26 cellular contexts compared by ENCODE assay signal in the genomic region with DNA sequence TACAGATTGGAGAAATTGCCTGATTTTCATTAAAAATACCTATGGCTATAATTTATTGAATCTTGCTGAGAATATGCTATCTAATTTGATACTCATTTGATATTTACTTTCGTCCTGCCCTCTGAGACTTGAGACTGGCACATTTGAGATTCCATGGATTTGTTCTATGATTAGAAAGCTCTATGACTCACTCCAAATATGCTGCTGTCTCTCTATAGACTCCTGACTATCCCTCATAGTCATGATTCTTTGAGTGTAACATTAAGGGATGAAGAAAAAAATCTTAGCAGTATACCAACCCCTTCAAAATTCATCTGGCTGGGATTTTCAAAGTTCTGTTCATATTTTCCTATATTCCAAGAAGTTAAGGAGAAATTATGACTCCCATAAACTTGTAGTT.
DNase-seq lines count a peak whose midpoint lies in the region; ATAC-seq and TF ChIP-seq lines count a peak whose summit lies in the region.
"Had no signal": no experiment of that assay in that cellular context is flagged by ENCODE, and none has a peak within 500 bp of the region (broad histone marks: within the 10 kb centered on the region; RNA-seq: fewer than 3 reads in every experiment).

No MANE protein-coding gene starts in this region.

- H3K9me3 Mint-ChIP-seq in MCF 10A (ENCODE audit: unreplicated experiment) = no peaks in the 10 kb centered on the region
- H3K9me3 Mint-ChIP-seq: brain had no signal

- no peaks in the 10 kb centered on the region for H3K79me2 ChIP-seq in smooth muscle cell (ENCODE audit: low read depth)

- H3K4me3 Mint-ChIP-seq in MCF 10A (ENCODE audit: unreplicated experiment) = no peak overlapping the region
- H3K4me3 Mint-ChIP-seq: activated T-cell treated with anti-CD3 and anti-CD28 coated beads, Interleukin-2, amount 50 U/mL, for 4 hours; brain; dendritic cell treated with granulocyte-macrophage colony-stimulating factor and Interleukin-4, amounts not matched to agents 40 ng/mL and 50 ng/mL, for 4 days; natural killer cell; stimulated activated memory B cell treated with anti-CD40 and anti-IgM and Interleukin-4, amounts not matched to agents 10 μg/mL and 1 μg/mL and 100 μg/mL, for 72 hours had no signal

- no peaks in the 10 kb centered on the region for H3F3A ChIP-seq in smooth muscle cell (ENCODE audit: low read depth)

- H3K9ac ChIP-seq in smooth muscle cell (ENCODE audit: low read depth) = no peak overlapping the region

- H4K20me1 ChIP-seq in smooth muscle cell (ENCODE audit: low read depth) = no peaks in the 10 kb centered on the region

- no peaks in the 10 kb centered on the region for H3K27me3 ChIP-seq in breast epithelium
- H3K27me3 ChIP-seq in foreskin keratinocyte = no peaks in the 10 kb centered on the region
- no peaks in the 10 kb centered on the region for H3K27me3 ChIP-seq in smooth muscle cell (ENCODE audit: low read depth)
- no peaks in the 10 kb centered on the region for H3K27me3 ChIP-seq in prostate gland (replicated peaks; ENCODE audit: insufficient read depth)
- H3K27me3 ChIP-seq: ovary, right lobe of liver, testis, vagina had no signal

- H3K4me1 ChIP-seq in breast epithelium = no peaks in the 10 kb centered on the region
- H3K4me1 ChIP-seq in foreskin keratinocyte = no peaks in the 10 kb centered on the region
- H3K4me1 ChIP-seq in smooth muscle cell (ENCODE audit: low read depth) = no peaks in the 10 kb centered on the region
- H3K4me1 ChIP-seq in prostate gland (replicated peaks) = no peaks in the 10 kb centered on the region
- H3K4me1 ChIP-seq: right lobe of liver, testis, vagina had no signal

- no peak overlapping the region for H3K4me3 ChIP-seq in breast epithelium
- no peak overlapping the region for H3K4me3 ChIP-seq in smooth muscle cell
- H3K4me3 ChIP-seq in prostate gland = no peak overlapping the region
- H3K4me3 ChIP-seq: ovary, right lobe of liver, testis, vagina had no signal

- no peak for TF ChIP-seq POLR2A in breast epithelium (IDR thresholded peaks at IDR 0.05)
- TF ChIP-seq POLR2A in prostate gland (IDR thresholded peaks at IDR 0.05) = no peak

- H3K27ac Mint-ChIP-seq in MCF 10A (ENCODE audit: low read depth, unreplicated experiment) = no peak overlapping the region
- H3K27ac Mint-ChIP-seq: brain; dendritic cell treated with granulocyte-macrophage colony-stimulating factor and Interleukin-4, amounts not matched to agents 40 ng/mL and 50 ng/mL, for 4 days; natural killer cell; stimulated activated memory B cell treated with anti-CD40 and anti-IgM and Interleukin-4, amounts not matched to agents 10 μg/mL and 1 μg/mL and 100 μg/mL, for 72 hours had no signal

- POLR2A ChIA-PET in MCF 10A (lab: Yijun Ruan, JAX) = no interaction called here

- no peaks in the 10 kb centered on the region for H3K36me3 Mint-ChIP-seq in MCF 10A (ENCODE audit: insufficient read depth, unreplicated experiment)
- H3K36me3 Mint-ChIP-seq: brain; natural killer cell; stimulated activated memory B cell treated with anti-CD40 and anti-IgM and Interleukin-4, amounts not matched to agents 10 μg/mL and 1 μg/mL and 100 μg/mL, for 72 hours had no signal

- peak overlapping the region; percentile 37 for H3K4me2 ChIP-seq in smooth muscle cell

- TF ChIP-seq CTCF in MCF 10A (IDR thresholded peaks at IDR 0.05; ENCODE audit: unreplicated experiment) (no peak), breast epithelium (IDR thresholded peaks at IDR 0.05) (no peak), foreskin keratinocyte (conservative IDR thresholded peaks at IDR 0.05) (no peak), smooth muscle cell (IDR thresholded peaks at IDR 0.05; ENCODE audit: borderline replicate concordance, insufficient read depth, poor library complexity, severe bottlenecking) (no peak), prostate gland (IDR thresholded peaks at IDR 0.05) (no peak)

- intact Hi-C loops in MCF 10A (cut with micrococcal nuclease) (no loop called here), breast epithelium (cut with DNase I; ENCODE audit: low total_unique reads) (no loop called here), prostate gland (cut with DNase I) (no loop called here)

- peaks cover 6% of the 10 kb centered on the region for H3K4me1 Mint-ChIP-seq in MCF 10A (ENCODE audit: insufficient read depth, unreplicated experiment)
- H3K4me1 Mint-ChIP-seq: natural killer cell; stimulated activated memory B cell treated with anti-CD40 and anti-IgM and Interleukin-4, amounts not matched to agents 10 μg/mL and 1 μg/mL and 100 μg/mL, for 72 hours had no signal

- no TSS peak for BruUV-seq in MCF 10A (replicated peaks; lab: Mats Ljungman, UMichigan)

- DNase-seq in MCF 10A (ENCODE audit: unreplicated experiment) = peak; percentile 27
- DNase-seq in breast epithelium (ENCODE audit: low spot score in 2 of 2) = no peak
- DNase-seq in amniotic epithelial cell (ENCODE audit: low read depth) = peak; percentile 63
- peak in 1 of 2 donors; percentile 36 for DNase-seq in foreskin keratinocyte
- no peak for DNase-seq in smooth muscle cell (lab: John Stamatoyannopoulos, UW; ENCODE audit: unreplicated experiment)
- DNase-seq in prostate gland (ENCODE audit: low spot score) = no peak
- DNase-seq: 8988T; activated CD4-positive, CD25-positive, alpha-beta regulatory T cell treated with anti-CD3 and anti-CD28 coated beads, Interleukin-2, amount 50 U/mL, for 72 hours; activated CD8-positive, alpha-beta memory T cell treated with anti-CD3 and anti-CD28 coated beads for 24 hours; activated naive CD4-positive, alpha-beta T cell treated with anti-CD3 and anti-CD28 coated beads, Interleukin-2, amount 50 U/mL, for 16 hours; activated T-cell treated with anti-CD3 and anti-CD28 coated beads, Interleukin-2, amount 50 U/mL, for 4 hours; GF-D8; kidney glomerular epithelial cell; natural killer cell; NCI-H510A treated with DMSO at 0.1 percent for 48 hours; ovary; right lobe of liver; T-helper 9 cell; testis had no signal

- CTCF ChIA-PET in MCF 10A (lab: Yijun Ruan, JAX) = no interaction called here

- H3K9me3 ChIP-seq in breast epithelium = no peaks in the 10 kb centered on the region
- H3K9me3 ChIP-seq in smooth muscle cell (replicated peaks; ENCODE audit: low read depth) = no peaks in the 10 kb centered on the region
- no peaks in the 10 kb centered on the region for H3K9me3 ChIP-seq in prostate gland
- H3K9me3 ChIP-seq: ovary, right lobe of liver, testis, vagina had no signal

- H3K27ac ChIP-seq in breast epithelium (no peak overlapping the region), foreskin keratinocyte (no peak overlapping the region), smooth muscle cell (ENCODE audit: low read depth) (peak overlapping the region; percentile 75), prostate gland (no peak overlapping the region)
- H3K27ac ChIP-seq: C4-2B, ovary, right lobe of liver, testis, vagina had no signal

- H2AFZ ChIP-seq in smooth muscle cell (ENCODE audit: low read depth) = no peak overlapping the region

- H3K27me3 Mint-ChIP-seq in MCF 10A (ENCODE audit: insufficient read depth, unreplicated experiment) = no peaks in the 10 kb centered on the region
- H3K27me3 Mint-ChIP-seq: brain; dendritic cell treated with granulocyte-macrophage colony-stimulating factor and Interleukin-4, amounts not matched to agents 40 ng/mL and 50 ng/mL, for 4 days; stimulated activated memory B cell treated with anti-CD40 and anti-IgM and Interleukin-4, amounts not matched to agents 10 μg/mL and 1 μg/mL and 100 μg/mL, for 72 hours had no signal

- 39% methylated on average over 1 of the region's 1 CpG for WGBS in smooth muscle cell (ENCODE audit: low lambda C conversion rate)
- 89% methylated on average over 1 of the region's 1 CpG for WGBS in prostate gland

- peak; percentile 73 for ATAC-seq in foreskin keratinocyte
- ATAC-seq in HG03432 (IDR thresholded peaks at IDR 0.05; ENCODE audit: unreplicated experiment) = no peak
- ATAC-seq in HG02642 (IDR thresholded peaks at IDR 0.05; ENCODE audit: poor library complexity, unreplicated experiment) = no peak
- ATAC-seq: activated T-cell treated with anti-CD3 and anti-CD28 coated beads, Interleukin-2, amount 50 U/mL, for 4 hours; natural killer cell; right lobe of liver; stimulated activated memory B cell treated with anti-CD40 and anti-IgM and Interleukin-4, amounts not matched to agents 10 μg/mL and 1 μg/mL and 100 μg/mL, for 72 hours had no signal

- no peaks in the 10 kb centered on the region for H3K36me3 ChIP-seq in breast epithelium
- H3K36me3 ChIP-seq in smooth muscle cell (ENCODE audit: low read depth) = no peaks in the 10 kb centered on the region
- H3K36me3 ChIP-seq in prostate gland = no peaks in the 10 kb centered on the region
- H3K36me3 ChIP-seq: ovary, right lobe of liver, vagina had no signal

Comparison
In these comparisons a context has a peak if more than half of its experiments do, and no peak if none do; other contexts are left out.
1. DNase-seq: peak in MCF 10A (single experiment) and amniotic epithelial cell (single experiment); none in breast epithelium (0 of 2), smooth muscle cell (single experiment) and prostate gland (single experiment).